In genomic region chr2:31318360-31319336, GRCh38 we compare ENCODE assay signal across 9 cellular contexts.
DNase-seq lines count a peak whose midpoint lies in the region; ATAC-seq, FAIRE-seq and TF ChIP-seq lines count a peak whose summit lies in the region.
"Had no signal": no experiment of that assay in that cellular context is flagged by ENCODE, and none has a peak within 500 bp of the region (broad histone marks: within the 10 kb centered on the region; RNA-seq: fewer than 3 reads in every experiment).

No MANE protein-coding gene starts in this region.

- no peaks in the 10 kb centered on the region for H3K27me3 Mint-ChIP-seq in central memory CD8-positive, alpha-beta T cell

- H3K4me1 Mint-ChIP-seq in central memory CD8-positive, alpha-beta T cell, result peaks cover 34% of the 10 kb centered on the region

- H3K9me3 ChIP-seq in small intestine (ENCODE audit: control insufficient read depth, low read depth), result no peaks in the 10 kb centered on the region

- no peak overlapping the region for H3K4me3 ChIP-seq in small intestine (ENCODE audit: low read depth in 1 of 2, low read length in 2 of 2)

- no peaks in the 10 kb centered on the region for H3K27me3 ChIP-seq in small intestine (ENCODE audit: control insufficient read depth in 2 of 2, insufficient read depth in 2 of 2, low read length in 2 of 2)

- H3K4me1 ChIP-seq in small intestine (ENCODE audit: control insufficient read depth in 2 of 2, insufficient read depth in 1 of 2, low read depth in 1 of 2, low read length in 1 of 2), result peaks cover 2 to 3% of the 10 kb centered on the region in 2 donors

- ATAC-seq in GM18511 (IDR thresholded peaks at IDR 0.05; ENCODE audit: unreplicated experiment) (peak; percentile 83), HG02885 (IDR thresholded peaks at IDR 0.05; ENCODE audit: poor library complexity, unreplicated experiment) (peak; percentile 68), omental fat pad (ENCODE audit: low FRiP score) (no peak)
- no peak for ATAC-seq in central memory CD8-positive, alpha-beta T cell (replicated peaks; ENCODE audit: extremely low read depth, poor library complexity, severe bottlenecking)

- FAIRE-seq in small intestine (lab: Jason Lieb, UNC), result no peak
- FAIRE-seq: islet of Langerhans had no signal

- peak overlapping the region; percentile 34 for H3K4me3 Mint-ChIP-seq in central memory CD8-positive, alpha-beta T cell

- H3K27ac Mint-ChIP-seq in central memory CD8-positive, alpha-beta T cell (ENCODE audit: low read depth), result peak overlapping the region; percentile 88

- 63 to 83% (median 77%) methylated on average over 11 of the region's 11 CpGs for WGBS in small intestine, 3 donors

- H3K36me3 Mint-ChIP-seq in central memory CD8-positive, alpha-beta T cell (ENCODE audit: insufficient read depth), result peaks cover 4% of the 10 kb centered on the region

- no peak for TF ChIP-seq CTCF in omental fat pad (IDR thresholded peaks at IDR 0.05)

- H3K9me3 Mint-ChIP-seq in central memory CD8-positive, alpha-beta T cell, result no peaks in the 10 kb centered on the region

- peak overlapping the region; percentile 22 to 74 for H3K27ac ChIP-seq in small intestine (ENCODE audit: low read depth in 1 of 2, low read length in 1 of 2)

- DNase-seq in SW480 (ENCODE audit: low spot score), result peak; percentile 33
- DNase-seq in central memory CD8-positive, alpha-beta T cell (ENCODE audit: low spot score in 2 of 2), result no peak
- DNase-seq in small intestine, result no peak
- no peak for DNase-seq in NCI-H146 treated with DMSO at 0.1 percent for 48 hours (lab: John Stamatoyannopoulos, UW; ENCODE audit: unreplicated experiment)
- DNase-seq in omental fat pad (ENCODE audit: low spot score), result no peak
- DNase-seq in NCI-H524 treated with DMSO at 0.1 percent for 48 hours (lab: John Stamatoyannopoulos, UW), result no peak

- H3K36me3 ChIP-seq in small intestine (ENCODE audit: control insufficient read depth in 2 of 2, insufficient read depth in 2 of 2, low read length in 2 of 2), result no peaks in the 10 kb centered on the region

Comparison
In these comparisons a context has a peak if more than half of its experiments do, and no peak if none do; other contexts are left out.
1. ATAC-seq: peak in GM18511 (single experiment) and HG02885 (single experiment); none in central memory CD8-positive, alpha-beta T cell (single experiment) and omental fat pad (single experiment).